Comparison of ENCODE assay signal across 8 cellular contexts in the genomic region with DNA sequence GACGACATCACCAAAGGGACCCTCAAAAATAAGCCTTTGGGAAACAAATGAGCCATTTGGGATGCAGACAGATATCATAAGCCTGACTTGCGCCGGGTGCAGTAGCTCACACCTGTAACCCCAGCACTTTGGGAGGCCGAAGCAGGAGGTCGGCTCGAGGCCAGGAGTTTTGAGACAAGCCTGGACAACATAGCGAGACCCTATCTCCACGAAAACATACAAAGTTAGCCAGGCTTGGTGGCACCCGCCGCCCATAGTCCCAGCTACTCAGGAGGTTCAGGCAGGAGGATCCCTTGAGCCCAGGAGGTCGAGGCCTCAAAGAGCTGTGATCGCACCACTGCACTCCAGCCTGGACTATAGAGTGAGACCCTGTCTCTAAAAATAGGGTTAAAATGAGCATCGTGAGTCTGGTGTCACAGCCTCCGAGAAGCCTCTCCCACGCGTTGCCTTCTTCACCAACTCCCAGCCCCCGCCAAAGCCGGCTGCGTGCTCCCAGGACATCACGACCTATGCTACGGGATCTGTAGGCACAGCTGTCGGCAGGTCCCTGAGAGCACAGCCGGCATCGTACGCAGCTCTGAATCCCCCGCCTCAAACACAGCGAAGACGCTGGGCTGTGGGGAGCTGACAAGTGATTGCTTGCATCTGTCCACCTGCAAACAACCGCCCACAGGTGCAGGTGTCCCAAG. TPM values are rescaled to one million over a fixed set of nuclear protein-coding genes. Genes with fewer than 3 reads are reported as not detected.
DNase-seq lines count a peak whose midpoint lies in the region; ATAC-seq and TF ChIP-seq lines count a peak whose summit lies in the region.

No MANE protein-coding gene starts in this region.

- DNase-seq in natural killer cell treated with Interleukin-12 subunit alpha and Interleukin-12 subunit beta and Interleukin-15 and Interleukin-18, amount 100 ng/mL, for 72 hours (ENCODE audit: low spot score), result no peak
- DNase-seq in NCI-H2107 treated with DMSO at 0.1 percent for 48 hours (lab: John Stamatoyannopoulos, UW; ENCODE audit: unreplicated experiment) (no peak), activated gamma-delta T cell treated with Interleukin-2 at 50 U/mL for 16 hours (no peak)

- peak overlapping the region; percentile 80 for H3K4me3 Mint-ChIP-seq in dendritic cell treated with granulocyte-macrophage colony-stimulating factor and Interleukin-4, amounts not matched to agents 40 ng/mL and 50 ng/mL, for 4 days
- peak overlapping the region; percentile 96 for H3K4me3 Mint-ChIP-seq in natural killer cell treated with Interleukin-12 subunit alpha and Interleukin-12 subunit beta and Interleukin-15 and Interleukin-18, amount 100 ng/mL, for 72 hours

- peak overlapping the region in 9 of 11 experiments; percentile 96 to 100 (median 99); a peak in 14 of 22 replicates for H3K27ac ChIP-seq in BLaER1 treated with 17β-estradiol and CSF1 and Interleukin-3, amounts not matched to agents 10 nM and 100 nM

- H3K4me1 Mint-ChIP-seq in dendritic cell treated with granulocyte-macrophage colony-stimulating factor and Interleukin-4, amounts not matched to agents 40 ng/mL and 50 ng/mL, for 4 days (ENCODE audit: low read depth), result peaks cover 74% of the 10 kb centered on the region
- H3K4me1 Mint-ChIP-seq in natural killer cell treated with Interleukin-12 subunit alpha and Interleukin-12 subunit beta and Interleukin-15 and Interleukin-18, amount 100 ng/mL, for 72 hours (ENCODE audit: low read depth in 2 of 2), result peaks cover 22 to 47% of the 10 kb centered on the region in 2 donors

- no peak for TF ChIP-seq CTCF in Loucy (conservative IDR thresholded peaks at IDR 0.05; ENCODE audit: low read length)

- intact Hi-C loops in dendritic cell treated with granulocyte-macrophage colony-stimulating factor and Interleukin-4, amounts not matched to agents 40 ng/mL and 50 ng/mL, for 4 days (cut with micrococcal nuclease), result no loop called here

- H3F3A ChIP-seq in Loucy (ENCODE audit: low read depth), result no peaks in the 10 kb centered on the region

- H3K4me3 ChIP-seq in BLaER1 treated with 17β-estradiol and CSF1 and Interleukin-3, amounts not matched to agents 10 nM and 100 nM, result peak overlapping the region; percentile 82 to 100 (median 98)
- peak overlapping the region; percentile 98 for H3K4me3 ChIP-seq in Loucy (ENCODE audit: low read length, poor library complexity, severe bottlenecking)

- peaks cover 72 to 86% (median 84%) of the 10 kb centered on the region in 10 experiments for H3K4me1 ChIP-seq in BLaER1 treated with 17β-estradiol and CSF1 and Interleukin-3, amounts not matched to agents 10 nM and 100 nM
- peaks cover 23% of the 10 kb centered on the region for H3K4me1 ChIP-seq in Loucy (ENCODE audit: insufficient read depth, low read length, poor library complexity, severe bottlenecking)

- H3K27me3 ChIP-seq in BLaER1 treated with 17β-estradiol and CSF1 and Interleukin-3, amounts not matched to agents 10 nM and 100 nM, result no peaks in the 10 kb centered on the region
- peaks cover 4% of the 10 kb centered on the region for H3K27me3 ChIP-seq in Loucy (ENCODE audit: insufficient read depth, low read length, poor library complexity, severe bottlenecking)

- peaks cover 38 to 94% (median 81%) of the 10 kb centered on the region in 11 experiments; a peak in 21 of 22 replicates for H4K20me1 ChIP-seq in BLaER1 treated with 17β-estradiol and CSF1 and Interleukin-3, amounts not matched to agents 10 nM and 100 nM
- peaks cover 53% of the 10 kb centered on the region for H4K20me1 ChIP-seq in Loucy (ENCODE audit: insufficient read depth, low read length, poor library complexity, severe bottlenecking)

- H3K79me2 ChIP-seq in Loucy (ENCODE audit: insufficient read depth, low read length), result peaks cover 66% of the 10 kb centered on the region

- H3K9me3 Mint-ChIP-seq in dendritic cell treated with granulocyte-macrophage colony-stimulating factor and Interleukin-4, amounts not matched to agents 40 ng/mL and 50 ng/mL, for 4 days, result no peaks in the 10 kb centered on the region
- no peaks in the 10 kb centered on the region for H3K9me3 Mint-ChIP-seq in natural killer cell treated with Interleukin-12 subunit alpha and Interleukin-12 subunit beta and Interleukin-15 and Interleukin-18, amount 100 ng/mL, for 72 hours

- H3K9ac ChIP-seq in BLaER1 treated with 17β-estradiol and CSF1 and Interleukin-3, amounts not matched to agents 10 nM and 100 nM, result peak overlapping the region; percentile 94 to 100 (median 99)
- H3K9ac ChIP-seq in Loucy (ENCODE audit: low read depth, low read length, poor library complexity, severe bottlenecking), result peak overlapping the region; percentile 96

- no peaks in the 10 kb centered on the region for H3K9me3 ChIP-seq in BLaER1 treated with 17β-estradiol and CSF1 and Interleukin-3, amounts not matched to agents 10 nM and 100 nM (replicated peaks in 1 of 11)
- H3K9me3 ChIP-seq in Loucy (ENCODE audit: insufficient read depth, low read depth, low read length), result no peaks in the 10 kb centered on the region

- peak overlapping the region; percentile 95 to 100 (median 97) for H3K4me2 ChIP-seq in BLaER1 treated with 17β-estradiol and CSF1 and Interleukin-3, amounts not matched to agents 10 nM and 100 nM
- peak overlapping the region; percentile 100 for H3K4me2 ChIP-seq in Loucy (ENCODE audit: low read depth, low read length, poor library complexity, severe bottlenecking)

- H3K36me3 ChIP-seq in BLaER1 treated with 17β-estradiol and CSF1 and Interleukin-3, amounts not matched to agents 10 nM and 100 nM, result peaks cover 6 to 42% (median 32%) of the 10 kb centered on the region in 11 experiments; a peak in 20 of 22 replicates
- no peaks in the 10 kb centered on the region for H3K36me3 ChIP-seq in Loucy (ENCODE audit: insufficient read depth, low read length)

- no peak overlapping the region for H2AFZ ChIP-seq in Loucy (ENCODE audit: low read length)

- H3K9me2 ChIP-seq in Loucy (replicated peaks; ENCODE audit: low read depth, low read length), result no peaks in the 10 kb centered on the region

- H3K27me3 Mint-ChIP-seq in dendritic cell treated with granulocyte-macrophage colony-stimulating factor and Interleukin-4, amounts not matched to agents 40 ng/mL and 50 ng/mL, for 4 days, result no peaks in the 10 kb centered on the region
- H3K27me3 Mint-ChIP-seq in natural killer cell treated with Interleukin-12 subunit alpha and Interleukin-12 subunit beta and Interleukin-15 and Interleukin-18, amount 100 ng/mL, for 72 hours, result no peaks in the 10 kb centered on the region

- H3K36me3 Mint-ChIP-seq in dendritic cell treated with granulocyte-macrophage colony-stimulating factor and Interleukin-4, amounts not matched to agents 40 ng/mL and 50 ng/mL, for 4 days (ENCODE audit: low read depth), result peaks cover 83% of the 10 kb centered on the region
- no peaks in the 10 kb centered on the region for H3K36me3 Mint-ChIP-seq in natural killer cell treated with Interleukin-12 subunit alpha and Interleukin-12 subunit beta and Interleukin-15 and Interleukin-18, amount 100 ng/mL, for 72 hours

- H3K27ac Mint-ChIP-seq in dendritic cell treated with granulocyte-macrophage colony-stimulating factor and Interleukin-4, amounts not matched to agents 40 ng/mL and 50 ng/mL, for 4 days, result peak overlapping the region; percentile 93
- H3K27ac Mint-ChIP-seq in natural killer cell treated with Interleukin-12 subunit alpha and Interleukin-12 subunit beta and Interleukin-15 and Interleukin-18, amount 100 ng/mL, for 72 hours, result peak overlapping the region; percentile 92 to 95

- ATAC-seq in natural killer cell treated with Interleukin-12 subunit alpha and Interleukin-12 subunit beta and Interleukin-15 and Interleukin-18, amount 100 ng/mL, for 72 hours, result no peak
- no peak for ATAC-seq in HG03378 (IDR thresholded peaks at IDR 0.05; ENCODE audit: unreplicated experiment)
- no peak for ATAC-seq in HG03196 (IDR thresholded peaks at IDR 0.05; ENCODE audit: unreplicated experiment)

RNA-seq across cellular contexts. Expression of a gene that starts 1.6 kb away (rescaled TPM):
- total RNA-seq in natural killer cell treated with Interleukin-12 subunit alpha and Interleukin-12 subunit beta and Interleukin-15 and Interleukin-18, amount 100 ng/mL, for 72 hours, result 100 to 1,000 TPM in 1 of 2 donors, 10 to 100 TPM in 1; 69.1 to 103 TPM

RNA-seq across cellular contexts. Expression of a gene that starts 16.7 kb away (rescaled TPM):
- total RNA-seq in natural killer cell treated with Interleukin-12 subunit alpha and Interleukin-12 subunit beta and Interleukin-15 and Interleukin-18, amount 100 ng/mL, for 72 hours, result 10 to 100 TPM; 18.0 to 49.8 TPM

RNA-seq across cellular contexts. Expression of a gene that starts 34.6 kb away (rescaled TPM):
- 1 to 10 TPM; 2.3 to 2.8 TPM for total RNA-seq in natural killer cell treated with Interleukin-12 subunit alpha and Interleukin-12 subunit beta and Interleukin-15 and Interleukin-18, amount 100 ng/mL, for 72 hours

RNA-seq across cellular contexts. Expression of a gene that starts 38.6 kb away (rescaled TPM):
- 100 to 1,000 TPM; 127 to 132 TPM for total RNA-seq in natural killer cell treated with Interleukin-12 subunit alpha and Interleukin-12 subunit beta and Interleukin-15 and Interleukin-18, amount 100 ng/mL, for 72 hours

RNA-seq across cellular contexts. Expression of a gene that starts 58.5 kb away (rescaled TPM):
- total RNA-seq in natural killer cell treated with Interleukin-12 subunit alpha and Interleukin-12 subunit beta and Interleukin-15 and Interleukin-18, amount 100 ng/mL, for 72 hours, result 10 to 100 TPM in 1 of 2 donors, 1 to 10 TPM in 1; 7.5 to 13.3 TPM
